Comparison of ENCODE assay signal across 23 cellular contexts in the genomic region with DNA sequence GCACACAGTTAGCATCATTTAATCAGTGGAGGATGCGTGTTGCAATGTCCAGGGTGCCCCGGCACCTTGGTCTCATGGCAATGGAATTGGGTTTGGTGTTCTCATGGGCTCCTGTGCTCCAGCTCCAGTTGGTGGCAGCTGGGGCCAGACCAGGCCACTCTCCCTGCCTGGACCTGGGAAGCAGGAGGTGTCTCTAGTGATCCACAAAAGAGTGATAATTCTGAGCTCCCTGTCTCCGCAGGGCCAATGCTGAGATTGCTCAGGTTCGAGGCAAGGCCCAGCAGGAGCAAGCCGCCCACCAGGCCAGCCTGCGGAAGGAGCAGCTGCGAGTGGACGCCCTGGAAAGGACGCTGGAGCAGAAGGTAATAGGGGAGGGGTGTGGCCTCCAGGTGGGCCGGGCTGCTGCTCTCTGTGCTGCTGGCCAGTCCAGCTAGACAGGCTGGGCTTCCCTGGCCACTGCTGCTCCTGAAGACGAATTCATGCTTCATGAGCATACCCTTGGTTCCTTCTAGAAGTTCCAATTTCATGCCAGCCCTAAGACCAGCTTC. TPM values are rescaled to one million over a fixed set of nuclear protein-coding genes. Genes with fewer than 3 reads are reported as not detected.
"Had no signal": no experiment of that assay in that cellular context is flagged by ENCODE, and none has a peak within 500 bp of the region (broad histone marks: within the 10 kb centered on the region; RNA-seq: fewer than 3 reads in every experiment).

No MANE protein-coding gene starts in this region.

- H3K9me3 Mint-ChIP-seq: activated naive CD4-positive, alpha-beta T cell treated with anti-CD3 and anti-CD28 coated beads, Interleukin-2, amount 50 U/mL, for 72 hours; activated T-cell treated with anti-CD3 and anti-CD28 coated beads, Interleukin-2, amount 50 U/mL, for 24 hours; activated T-helper 17 cell treated with anti-CD3 and anti-CD28 coated beads, Interleukin-2, amount 50 U/mL, for 72 hours; brain; dendritic cell treated with granulocyte-macrophage colony-stimulating factor and Interleukin-4, amounts not matched to agents 40 ng/mL and 50 ng/mL, for 4 days; naive thymus-derived CD8-positive, alpha-beta T cell; T-cell; T-helper 2 cell treated with Interferon-gamma antibody and Interleukin-4, amounts not matched to agents 5 μg/mL and 100 μg/mL, for 36 hours had no signal

- H3K27me3 ChIP-seq: hepatocyte had no signal

- H3K4me3 ChIP-seq: hepatocyte had no signal

- H3K4me1 Mint-ChIP-seq: activated T-helper 17 cell treated with anti-CD3 and anti-CD28 coated beads, Interleukin-2, amount 50 U/mL, for 72 hours; T-cell had no signal

- DNase-seq: activated CD4-positive, alpha-beta T cell treated with anti-CD3 and anti-CD28 coated beads, Interleukin-2, amount 50 U/mL, for 1 hour; activated T-cell treated with anti-CD3 and anti-CD28 coated beads, Interleukin-2, amount 50 U/mL, for 24 hours; aorta; caudate nucleus; effector CD4-positive, alpha-beta T cell; glutamatergic neuron; naive thymus-derived CD8-positive, alpha-beta T cell; stimulated activated CD4-positive, alpha-beta T cell treated with anti-CD3 and anti-CD28 coated beads, Interleukin-12 subunit alpha, Interleukin-12 subunit beta, amount 100 ng/mL, for 4 hours; stimulated activated CD4-positive, alpha-beta T cell treated with anti-CD3 and anti-CD28 coated beads, Interleukin-4, amount 100 ng/mL, for 4 hours; stimulated activated naive CD8-positive, alpha-beta T cell treated with anti-CD3 and anti-CD28 coated beads, Interleukin-15, Interleukin-2, amounts not matched to agents 100 U/mL and 50 U/mL, for 24 hours; T-cell had no signal

- H3K4me1 ChIP-seq: parathyroid adenoma had no signal

- H2AFZ ChIP-seq: hepatocyte, parathyroid adenoma had no signal

- H3K27me3 Mint-ChIP-seq: brain; dendritic cell treated with granulocyte-macrophage colony-stimulating factor and Interleukin-4, amounts not matched to agents 40 ng/mL and 50 ng/mL, for 4 days had no signal

- H3K4me2 ChIP-seq: hepatocyte had no signal

- H3K4me3 Mint-ChIP-seq: activated T-cell treated with anti-CD3 and anti-CD28 coated beads, Interleukin-2, amount 50 U/mL, for 24 hours; activated T-helper 17 cell treated with anti-CD3 and anti-CD28 coated beads, Interleukin-2, amount 50 U/mL, for 72 hours; brain; dendritic cell treated with granulocyte-macrophage colony-stimulating factor and Interleukin-4, amounts not matched to agents 40 ng/mL and 50 ng/mL, for 4 days; naive thymus-derived CD8-positive, alpha-beta T cell; T-cell; T-helper 2 cell treated with Interferon-gamma antibody and Interleukin-4, amounts not matched to agents 5 μg/mL and 100 μg/mL, for 36 hours had no signal

- H3K27ac ChIP-seq: hepatocyte, parathyroid adenoma, VCaP had no signal

- H3K27ac Mint-ChIP-seq: activated naive CD4-positive, alpha-beta T cell treated with anti-CD3 and anti-CD28 coated beads, Interleukin-2, amount 50 U/mL, for 72 hours; activated T-cell treated with anti-CD3 and anti-CD28 coated beads, Interleukin-2, amount 50 U/mL, for 24 hours; activated T-helper 17 cell treated with anti-CD3 and anti-CD28 coated beads, Interleukin-2, amount 50 U/mL, for 72 hours; brain; dendritic cell treated with granulocyte-macrophage colony-stimulating factor and Interleukin-4, amounts not matched to agents 40 ng/mL and 50 ng/mL, for 4 days; T-helper 2 cell treated with Interferon-gamma antibody and Interleukin-4, amounts not matched to agents 5 μg/mL and 100 μg/mL, for 36 hours had no signal

- ATAC-seq: activated CD4-positive, CD25-positive, alpha-beta regulatory T cell treated with anti-CD3 and anti-CD28 coated beads, Interleukin-2, amount 50 U/mL, for 24 hours; activated naive CD4-positive, alpha-beta T cell treated with anti-CD3 and anti-CD28 coated beads, Interleukin-2, amount 50 U/mL, for 72 hours; activated T-helper 17 cell treated with anti-CD3 and anti-CD28 coated beads, Interleukin-2, amount 50 U/mL, for 72 hours; naive thymus-derived CD8-positive, alpha-beta T cell; SK-N-SH treated with all-trans-retinoic acid at 6 μM for 48 hours; stimulated activated naive CD8-positive, alpha-beta T cell treated with anti-CD3 and anti-CD28 coated beads, Interleukin-15, Interleukin-2, amounts not matched to agents 100 U/mL and 50 U/mL, for 24 hours; T-cell had no signal

- H3K36me3 Mint-ChIP-seq: activated naive CD4-positive, alpha-beta T cell treated with anti-CD3 and anti-CD28 coated beads, Interleukin-2, amount 50 U/mL, for 72 hours; naive thymus-derived CD8-positive, alpha-beta T cell; T-cell had no signal

- H3K79me2 ChIP-seq: hepatocyte, parathyroid adenoma had no signal

RNA-seq across cellular contexts. Expression of gene BTBD16, which starts 21.7 kb away (rescaled TPM):
- total RNA-seq: activated naive CD4-positive, alpha-beta T cell treated with anti-CD3 and anti-CD28 coated beads, Interleukin-2, amount 50 U/mL, for 72 hours; activated T-helper 17 cell treated with anti-CD3 and anti-CD28 coated beads, Interleukin-2, amount 50 U/mL, for 72 hours; frontal cortex; naive thymus-derived CD8-positive, alpha-beta T cell; subcutaneous adipose tissue; T-cell had no signal
- polyA plus RNA-seq: naive thymus-derived CD8-positive, alpha-beta T cell had no signal
